ENCODE assay signal across 1 cellular context in genomic region chr21:36863260-36863659, GRCh38.
A peak's percentile ranks its signal among the peaks of the same experiment; 100 is the strongest.
TF ChIP-seq lines count a peak whose summit lies in the region.

No MANE protein-coding gene starts in this region.

TF ChIP-seq in liver, 16 proteins besides CTCF, POLR2A, EP300 and RAD21 (continued from another document):
- TF ChIP-seq, protein P1, sequence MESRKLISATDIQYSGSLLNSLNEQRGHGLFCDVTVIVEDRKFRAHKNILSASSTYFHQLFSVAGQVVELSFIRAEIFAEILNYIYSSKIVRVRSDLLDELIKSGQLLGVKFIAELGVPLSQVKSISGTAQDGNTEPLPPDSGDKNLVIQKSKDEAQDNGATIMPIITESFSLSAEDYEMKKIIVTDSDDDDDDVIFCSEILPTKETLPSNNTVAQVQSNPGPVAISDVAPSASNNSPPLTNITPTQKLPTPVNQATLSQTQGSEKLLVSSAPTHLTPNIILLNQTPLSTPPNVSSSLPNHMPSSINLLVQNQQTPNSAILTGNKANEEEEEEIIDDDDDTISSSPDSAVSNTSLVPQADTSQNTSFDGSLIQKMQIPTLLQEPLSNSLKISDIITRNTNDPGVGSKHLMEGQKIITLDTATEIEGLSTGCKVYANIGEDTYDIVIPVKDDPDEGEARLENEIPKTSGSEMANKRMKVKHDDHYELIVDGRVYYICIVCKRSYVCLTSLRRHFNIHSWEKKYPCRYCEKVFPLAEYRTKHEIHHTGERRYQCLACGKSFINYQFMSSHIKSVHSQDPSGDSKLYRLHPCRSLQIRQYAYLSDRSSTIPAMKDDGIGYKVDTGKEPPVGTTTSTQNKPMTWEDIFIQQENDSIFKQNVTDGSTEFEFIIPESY (IDR thresholded peaks at IDR 0.05): no peak
- no peak for TF ChIP-seq YY1 (IDR thresholded peaks at IDR 0.05)
- peak; percentile 43 for TF ChIP-seq SP1 (IDR thresholded peaks at IDR 0.05)
- TF ChIP-seq ATF3 (IDR thresholded peaks at IDR 0.05): no peak
